23 cellular contexts compared by ENCODE assay signal in the genomic region with DNA sequence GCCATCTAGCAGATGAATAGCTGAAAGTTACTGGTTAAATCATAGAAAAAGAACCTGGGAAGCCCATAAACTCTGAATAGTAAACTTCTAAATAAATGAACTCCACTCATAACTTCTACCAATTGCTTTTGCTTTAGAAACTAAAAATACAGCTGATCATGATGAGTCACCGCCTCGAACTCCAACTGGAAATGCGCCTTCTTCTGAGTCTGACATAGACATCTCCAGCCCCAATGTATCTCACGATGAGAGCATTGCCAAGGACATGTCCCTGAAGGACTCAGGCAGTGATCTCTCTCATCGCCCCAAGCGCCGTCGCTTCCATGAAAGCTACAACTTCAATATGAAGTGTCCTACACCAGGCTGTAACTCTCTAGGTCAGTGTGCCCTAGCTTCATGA. TPM values are rescaled to one million over a fixed set of nuclear protein-coding genes. Genes with fewer than 3 reads are reported as not detected.
DNase-seq lines count a peak whose midpoint lies in the region; ATAC-seq and TF ChIP-seq lines count a peak whose summit lies in the region.
"Had no signal": no experiment of that assay in that cellular context is flagged by ENCODE, and none has a peak within 500 bp of the region (broad histone marks: within the 10 kb centered on the region; RNA-seq: fewer than 3 reads in every experiment).

No MANE protein-coding gene starts in this region.

- H3K4me1 ChIP-seq in heart right ventricle = peaks cover 5 to 54% (median 35%) of the 10 kb centered on the region in 9 donors

- no peaks in the 10 kb centered on the region for H3K27me3 Mint-ChIP-seq in activated T-cell treated with anti-CD3 and anti-CD28 coated beads, Interleukin-2, amount 50 U/mL, for 24 hours
- no peaks in the 10 kb centered on the region for H3K27me3 Mint-ChIP-seq in activated T-cell treated with anti-CD3 and anti-CD28 coated beads, Interleukin-2, amount 50 U/mL, for 72 hours (ENCODE audit: low read depth)
- H3K27me3 Mint-ChIP-seq in T-cell = no peaks in the 10 kb centered on the region
- H3K27me3 Mint-ChIP-seq: progenitor cell of endocrine pancreas had no signal

- H3K27me3 ChIP-seq in heart right ventricle = no peaks in the 10 kb centered on the region

- CTCF ChIA-PET in T-cell (lab: Charles Lee) = no interaction called here

- ATAC-seq in activated T-cell treated with anti-CD3 and anti-CD28 coated beads, Interleukin-2, amount 50 U/mL, for 72 hours (replicated peaks in 1 of 2) = no peak
- ATAC-seq in T-cell (replicated peaks in 1 of 4) (no peak), heart right ventricle (peak in 6 of 8 donors; percentile 25 to 50 (median 47))
- no peak for ATAC-seq in stimulated activated effector memory CD8-positive, alpha-beta T cell treated with anti-CD3 and anti-CD28 coated beads, Interleukin-12 subunit alpha, Interleukin-12 subunit beta, amount 100 ng/mL, for 72 hours

- intact Hi-C loops in heart right ventricle (cut with DNase I) = no loop called here

- no peaks in the 10 kb centered on the region for H3K9me3 ChIP-seq in heart right ventricle

- POLR2A ChIA-PET in T-cell (lab: Charles Lee) = interaction anchor here in 1 of 2 donors (1.2 kb wide), 1 partner anchor 10 kb away, joined by 4 read pairs; the partner anchor contains the start of gene KAT7

- WGBS in heart right ventricle, 2 donors = 73 to 77% methylated on average over 8 of the region's 8 CpGs

- no peak overlapping the region for H3K4me3 ChIP-seq in heart right ventricle

- H3K9me3 Mint-ChIP-seq in activated T-cell treated with anti-CD3 and anti-CD28 coated beads, Interleukin-2, amount 50 U/mL, for 24 hours = no peaks in the 10 kb centered on the region
- no peaks in the 10 kb centered on the region for H3K9me3 Mint-ChIP-seq in activated T-cell treated with anti-CD3 and anti-CD28 coated beads, Interleukin-2, amount 50 U/mL, for 72 hours
- H3K9me3 Mint-ChIP-seq in T-cell = no peaks in the 10 kb centered on the region
- no peaks in the 10 kb centered on the region for H3K9me3 Mint-ChIP-seq in stimulated activated effector memory CD8-positive, alpha-beta T cell treated with anti-CD3 and anti-CD28 coated beads, Interleukin-12 subunit alpha, Interleukin-12 subunit beta, amount 100 ng/mL, for 72 hours

- peak overlapping the region in 7 of 10 donors; percentile 8 to 70 (median 14) for H3K27ac ChIP-seq in heart right ventricle
- H3K27ac ChIP-seq: WERI-Rb-1 had no signal

- H3K36me3 ChIP-seq in heart right ventricle = peaks cover 0 to 100% (median 50%) of the 10 kb centered on the region in 9 donors

- no peak for TF ChIP-seq CTCF in heart right ventricle (IDR thresholded peaks at IDR 0.05)

- H3K27ac Mint-ChIP-seq in activated T-cell treated with anti-CD3 and anti-CD28 coated beads, Interleukin-2, amount 50 U/mL, for 24 hours = peak overlapping the region; percentile 72
- H3K27ac Mint-ChIP-seq in activated T-cell treated with anti-CD3 and anti-CD28 coated beads, Interleukin-2, amount 50 U/mL, for 72 hours = no peak overlapping the region
- H3K27ac Mint-ChIP-seq in T-cell = peak overlapping the region; percentile 69 to 78
- peak overlapping the region; percentile 58 for H3K27ac Mint-ChIP-seq in stimulated activated effector memory CD8-positive, alpha-beta T cell treated with anti-CD3 and anti-CD28 coated beads, Interleukin-12 subunit alpha, Interleukin-12 subunit beta, amount 100 ng/mL, for 72 hours
- H3K27ac Mint-ChIP-seq: progenitor cell of endocrine pancreas had no signal

- DNase-seq in activated T-cell treated with anti-CD3 and anti-CD28 coated beads, Interleukin-2, amount 50 U/mL, for 24 hours = no peak
- DNase-seq in activated T-cell treated with anti-CD3 and anti-CD28 coated beads, Interleukin-2, amount 50 U/mL, for 72 hours = no peak
- no peak for DNase-seq in T-cell
- no peak for DNase-seq in heart right ventricle
- no peak for DNase-seq in stimulated activated effector memory CD8-positive, alpha-beta T cell treated with anti-CD3 and anti-CD28 coated beads, Interleukin-12 subunit alpha, Interleukin-12 subunit beta, amount 100 ng/mL, for 72 hours (ENCODE audit: low spot score in 2 of 2)
- DNase-seq in NOMO-1 treated with dmso at 0.1 percent for 144 hours (lab: John Stamatoyannopoulos, UW; ENCODE audit: unreplicated experiment) = no peak
- DNase-seq in cortex of kidney (lab: John Stamatoyannopoulos, UW) = no peak
- no peak for DNase-seq in retina
- DNase-seq: activated CD8-positive, alpha-beta memory T cell treated with anti-CD3 and anti-CD28 coated beads, Interleukin-2, amount 50 U/mL, for 48 hours; activated naive CD4-positive, alpha-beta T cell treated with anti-CD3 and anti-CD28 coated beads, Interleukin-2, amount 50 U/mL, for 16 hours; effector memory CD4-positive, alpha-beta T cell; Karpas-422; NCI-H1417 treated with DMSO at 0.1 percent for 48 hours; RPMI8226; stimulated activated naive CD4-positive, alpha-beta T cell; WERI-Rb-1 had no signal

- H3K36me3 Mint-ChIP-seq in activated T-cell treated with anti-CD3 and anti-CD28 coated beads, Interleukin-2, amount 50 U/mL, for 24 hours (ENCODE audit: low read depth) = peaks cover 92% of the 10 kb centered on the region
- H3K36me3 Mint-ChIP-seq in activated T-cell treated with anti-CD3 and anti-CD28 coated beads, Interleukin-2, amount 50 U/mL, for 72 hours (ENCODE audit: insufficient read depth in 2 of 2) = peaks cover 10 to 48% of the 10 kb centered on the region in 2 donors
- H3K36me3 Mint-ChIP-seq in T-cell = peaks cover 53% of the 10 kb centered on the region
- H3K36me3 Mint-ChIP-seq in stimulated activated effector memory CD8-positive, alpha-beta T cell treated with anti-CD3 and anti-CD28 coated beads, Interleukin-12 subunit alpha, Interleukin-12 subunit beta, amount 100 ng/mL, for 72 hours = peaks cover 100% of the 10 kb centered on the region

- no peak overlapping the region for H3K4me3 Mint-ChIP-seq in activated T-cell treated with anti-CD3 and anti-CD28 coated beads, Interleukin-2, amount 50 U/mL, for 24 hours
- no peak overlapping the region for H3K4me3 Mint-ChIP-seq in activated T-cell treated with anti-CD3 and anti-CD28 coated beads, Interleukin-2, amount 50 U/mL, for 72 hours
- no peak overlapping the region for H3K4me3 Mint-ChIP-seq in T-cell
- H3K4me3 Mint-ChIP-seq in stimulated activated effector memory CD8-positive, alpha-beta T cell treated with anti-CD3 and anti-CD28 coated beads, Interleukin-12 subunit alpha, Interleukin-12 subunit beta, amount 100 ng/mL, for 72 hours = no peak overlapping the region

- H3K4me1 Mint-ChIP-seq in activated T-cell treated with anti-CD3 and anti-CD28 coated beads, Interleukin-2, amount 50 U/mL, for 24 hours (ENCODE audit: low read depth) = peaks cover 56% of the 10 kb centered on the region
- H3K4me1 Mint-ChIP-seq in activated T-cell treated with anti-CD3 and anti-CD28 coated beads, Interleukin-2, amount 50 U/mL, for 72 hours (ENCODE audit: low read depth) = peaks cover 29% of the 10 kb centered on the region
- H3K4me1 Mint-ChIP-seq in T-cell = peaks cover 59 to 62% (median 61%) of the 10 kb centered on the region in 3 donors
- peaks cover 36% of the 10 kb centered on the region for H3K4me1 Mint-ChIP-seq in stimulated activated effector memory CD8-positive, alpha-beta T cell treated with anti-CD3 and anti-CD28 coated beads, Interleukin-12 subunit alpha, Interleukin-12 subunit beta, amount 100 ng/mL, for 72 hours

RNA-seq across cellular contexts. Expression of gene KAT7, which starts 9.7 kb away (rescaled TPM):
- 10 to 100 TPM; 83.9 to 85.9 TPM for total RNA-seq in activated T-cell treated with anti-CD3 and anti-CD28 coated beads, Interleukin-2, amount 50 U/mL, for 72 hours
- total RNA-seq in T-cell (100 to 1,000 TPM in 2 of 5 donors, 10 to 100 TPM in 3; 96.8 to 197 (median 99.7) TPM), heart right ventricle (10 to 100 TPM; 48.9 to 81.3 (median 66.3) TPM)
- 10 to 100 TPM in 1 of 2 donors, 1 to 10 TPM in 1; 5.9 to 16.7 TPM for polyA plus RNA-seq in heart right ventricle

RNA-seq across cellular contexts. Expression of gene FAM117A, which starts 34.3 kb away (rescaled TPM):
- 10 to 100 TPM; 19.5 to 29.3 TPM for total RNA-seq in activated T-cell treated with anti-CD3 and anti-CD28 coated beads, Interleukin-2, amount 50 U/mL, for 72 hours
- total RNA-seq in T-cell (100 to 1,000 TPM in 2 of 5 donors, 10 to 100 TPM in 3; 71.9 to 105 (median 99.1) TPM), heart right ventricle (10 to 100 TPM in 6 of 10 donors, 1 to 10 TPM in 4; 4.0 to 14.0 (median 10.5) TPM)
- 1 to 10 TPM; 6.1 to 7.6 TPM for polyA plus RNA-seq in heart right ventricle

RNA-seq across cellular contexts. Expression of gene TAC4, which starts 49.7 kb away (rescaled TPM):
- not detected for total RNA-seq in activated T-cell treated with anti-CD3 and anti-CD28 coated beads, Interleukin-2, amount 50 U/mL, for 72 hours
- total RNA-seq in T-cell = not detected
- total RNA-seq in heart right ventricle = 1 to 10 TPM in 1 of 10 donors, under 1 TPM in 2, not detected in 7; 0.78 to 2.7 (median 0.94) TPM
- not detected for polyA plus RNA-seq in heart right ventricle
- total RNA-seq: G401; lower leg skin; myocyte; progenitor cell of endocrine pancreas; T-helper 1 cell treated with Interleukin-12 subunit alpha and Interleukin-12 subunit beta and Interleukin-4 antibody, amounts not matched to agents 30 ng/mL and 1 ng/mL, for 36 hours; ureter had no signal
- polyA plus RNA-seq: AG04450 had no signal

Comparison
In these comparisons a context has a peak if more than half of its experiments do, and no peak if none do; other contexts are left out.
1. ATAC-seq: peak in heart right ventricle (6 of 8); none in activated T-cell treated with anti-CD3 and anti-CD28 coated beads, Interleukin-2, amount 50 U/mL, for 72 hours (0 of 2), T-cell (0 of 4) and stimulated activated effector memory CD8-positive, alpha-beta T cell treated with anti-CD3 and anti-CD28 coated beads, Interleukin-12 subunit alpha, Interleukin-12 subunit beta, amount 100 ng/mL, for 72 hours (single experiment).